19 cellular contexts compared by ENCODE assay signal in the genomic region with DNA sequence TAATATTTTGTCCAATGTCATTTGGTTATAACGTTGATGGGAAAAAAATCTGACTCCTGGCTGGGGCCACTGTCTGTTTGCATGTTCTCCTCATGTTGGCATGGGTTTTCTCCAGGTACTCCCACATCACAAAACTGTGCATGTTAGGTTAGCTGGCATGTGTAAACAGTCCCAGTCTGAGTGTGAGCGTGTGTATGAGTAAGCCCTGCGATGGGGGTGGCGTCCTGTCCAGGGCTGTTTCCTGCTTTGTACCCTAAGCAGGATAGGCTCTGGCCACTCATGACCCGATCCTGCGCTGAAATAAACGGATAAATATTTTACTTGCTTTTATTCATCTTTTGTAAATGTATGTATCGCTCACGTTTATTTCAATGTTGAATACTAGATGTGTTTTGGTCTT. TPM values are rescaled to one million over a fixed set of nuclear protein-coding genes. Genes with fewer than 3 reads are reported as not detected.
DNase-seq lines count a peak whose midpoint lies in the region; ATAC-seq, FAIRE-seq and TF ChIP-seq lines count a peak whose summit lies in the region.
"Had no signal": no experiment of that assay in that cellular context is flagged by ENCODE, and none has a peak within 500 bp of the region (broad histone marks: within the 10 kb centered on the region; RNA-seq: fewer than 3 reads in every experiment).

No MANE protein-coding gene starts in this region.

- in situ Hi-C loops in KBM-7 (cut with MboI; ENCODE audit: low pct_unique_long_range_greater_than_20kb, low sequenced_read_pairs) = loop anchor here (25.0 kb wide), 1 partner anchor 143 kb away; a partner anchor contains a TSS

- intact Hi-C loops in stomach (cut with DNase I; ENCODE audit: low total_unique reads) = no loop called here

- TF ChIP-seq CTCF in RWPE2 (IDR thresholded peaks at IDR 0.05; ENCODE audit: poor library complexity, severe bottlenecking) (no peak), epithelial cell of esophagus (IDR thresholded peaks at IDR 0.05; ENCODE audit: insufficient read depth, low read depth, low read length, missing control alignments) (no peak), stomach (IDR thresholded peaks at IDR 0.05) (no peak)

- DNase-seq in HT1080 (ENCODE audit: low read depth) (peak; percentile 37), RWPE2 (ENCODE audit: low spot score) (no peak), epithelial cell of esophagus (ENCODE audit: low read depth) (peak; percentile 64), stomach (peak; percentile 74), DMS 273 treated with DMSO at 0.1 percent for 48 hours (lab: John Stamatoyannopoulos, UW) (no peak), GM12892 (ENCODE audit: insufficient read length) (no peak), KBM-7 (no peak)
- DNase-seq: CD4-positive, CD25-positive, alpha-beta regulatory T cell; H7; NCI-H1105; NCI-H146; NCI-H2029; NCI-H2227 treated with DMSO at 0.1 percent for 48 hours; NCI-H510A; SIG-M5; SK-N-SH had no signal

- TF ChIP-seq EP300 in stomach (IDR thresholded peaks at IDR 0.05) = no peak

- no peak for FAIRE-seq in GM12892 (lab: Jason Lieb, UNC)
- FAIRE-seq: G401.6 had no signal

- ATAC-seq in RWPE2 (ENCODE audit: low read depth) = 0 out of 3 replicates have a peak, but pooled peaks have one; percentile 38

- H3K27me3 ChIP-seq in RWPE2 (ENCODE audit: insufficient read depth, poor library complexity, severe bottlenecking) (no peaks in the 10 kb centered on the region), stomach (no peaks in the 10 kb centered on the region)

- no peak overlapping the region for H3K4me3 ChIP-seq in RWPE2 (ENCODE audit: severe bottlenecking)
- no peak overlapping the region for H3K4me3 ChIP-seq in epithelial cell of esophagus (ENCODE audit: low read length)
- no peak overlapping the region for H3K4me3 ChIP-seq in stomach

- no peak for TF ChIP-seq POLR2A in stomach (IDR thresholded peaks at IDR 0.05)
- TF ChIP-seq POLR2A in GM12892 (IDR thresholded peaks at IDR 0.05; ENCODE audit: low read depth, low read length) = no peak

- H3K9me3 ChIP-seq in RWPE2 (ENCODE audit: severe bottlenecking) = peaks cover under 1% of the 10 kb centered on the region
- no peaks in the 10 kb centered on the region for H3K9me3 ChIP-seq in stomach
- H3K9me3 ChIP-seq: SK-N-SH had no signal

- H3K36me3 ChIP-seq in RWPE2 (ENCODE audit: low read depth) (peaks cover 87% of the 10 kb centered on the region), stomach (peaks cover 42 to 89% (median 85%) of the 10 kb centered on the region in 4 donors)

- WGBS in stomach, 5 donors = 27 to 58% (median 54%) methylated on average over 9 of the region's 9 CpGs

- no peaks in the 10 kb centered on the region for H3K4me1 ChIP-seq in RWPE2 (ENCODE audit: insufficient read depth, poor library complexity, severe bottlenecking)
- peaks cover 4 to 62% (median 42%) of the 10 kb centered on the region in 4 donors for H3K4me1 ChIP-seq in stomach

- H3K27ac ChIP-seq in RWPE2 (ENCODE audit: poor library complexity, severe bottlenecking) (no peak overlapping the region), stomach (peak overlapping the region in 4 of 5 donors; percentile 14 to 63 (median 58))
- H3K27ac ChIP-seq: KMS-11, RWPE1 had no signal

RNA-seq across cellular contexts. Expression of a gene that starts 13.5 kb away (rescaled TPM):
- total RNA-seq in HT1080 (2014; rRNA removed; shearing (Covaris generic)) = 28.8 and 30.6 TPM in 2 replicates
- 31.9 and 40.1 TPM in 2 replicates for polyA plus RNA-seq in HT1080 (2015; cell fraction: cytosol; rRNA removed)
- 21.7 and 25.1 TPM in 2 replicates for polyA plus RNA-seq in HT1080 (2015; cell fraction: nucleus; rRNA removed)
- 100 to 1,000 TPM in 3 of 5 donors, 10 to 100 TPM in 2; 45.5 to 164 (median 138) TPM for total RNA-seq in stomach
- polyA plus RNA-seq in stomach = 10 to 100 TPM; 19.6 to 59.6 (median 37.2) TPM
- polyA plus RNA-seq in GM12892 (2012; ENCODE audit: missing spikeins) = 33.4 TPM

RNA-seq across cellular contexts. Expression of a gene that starts 33.8 kb away (rescaled TPM):
- not detected in 2 replicates for total RNA-seq in HT1080 (2014; rRNA removed; shearing (Covaris generic))
- 0.22 TPM in 1 of 2 replicates, not detected in the other for polyA plus RNA-seq in HT1080 (2015; cell fraction: cytosol; rRNA removed)
- 0.34 TPM in 1 of 2 replicates, not detected in the other for polyA plus RNA-seq in HT1080 (2015; cell fraction: nucleus; rRNA removed)
- not detected for total RNA-seq in stomach
- polyA plus RNA-seq in stomach = not detected
- not detected for polyA plus RNA-seq in GM12892 (2012; ENCODE audit: missing spikeins)
- total RNA-seq: CD4-positive, CD25-positive, alpha-beta regulatory T cell; H7 had no signal
- polyA plus RNA-seq: CD4-positive, CD25-positive, alpha-beta regulatory T cell had no signal

RNA-seq across cellular contexts. Expression of a gene that starts 37.2 kb away (rescaled TPM):
- total RNA-seq in HT1080 (2014; rRNA removed; shearing (Covaris generic)) = 57.8 and 58.5 TPM in 2 replicates
- 46.8 and 47.4 TPM in 2 replicates for polyA plus RNA-seq in HT1080 (2015; cell fraction: cytosol; rRNA removed)
- polyA plus RNA-seq in HT1080 (2015; cell fraction: nucleus; rRNA removed) = 25.0 and 27.8 TPM in 2 replicates
- 10 to 100 TPM; 32.6 to 88.8 (median 49.0) TPM for total RNA-seq in stomach
- 10 to 100 TPM; 36.5 to 39.6 (median 39.0) TPM for polyA plus RNA-seq in stomach
- polyA plus RNA-seq in GM12892 (2012; ENCODE audit: missing spikeins) = 54.6 TPM

Comparison
In these comparisons a context has a peak if more than half of its experiments do, and no peak if none do; other contexts are left out.
1. DNase-seq: peak in HT1080 (single experiment), epithelial cell of esophagus (single experiment) and stomach (single experiment); none in RWPE2 (single experiment), DMS 273 treated with DMSO at 0.1 percent for 48 hours (single experiment), GM12892 (single experiment) and KBM-7 (single experiment).